1 cellular context compared by ENCODE assay signal in genomic region chr4:48779998-48780866, GRCh38.
TF ChIP-seq lines count a peak whose summit lies in the region.

Gene FRYL, minus strand, starts transcription at chr4:48780279. Its CDS starts 145,869 bp downstream, at chr4:48634410.

TF ChIP-seq in GM12878, 131 proteins besides CTCF, POLR2A, EP300 and RAD21 (continued from another document and continues in another):
- no peak for TF ChIP-seq ZBED1 (IDR thresholded peaks at IDR 0.05; ENCODE audit: borderline replicate concordance)
- TF ChIP-seq FOXK2 (IDR thresholded peaks at IDR 0.05), result no peak
- no peak for TF ChIP-seq NFXL1 (IDR thresholded peaks at IDR 0.05; ENCODE audit: borderline replicate concordance)
- TF ChIP-seq HCFC1 (IDR thresholded peaks at IDR 0.05; ENCODE audit: low read length), result no peak
- TF ChIP-seq SUPT20H (IDR thresholded peaks at IDR 0.05; ENCODE audit: borderline replicate concordance, control insufficient read depth, low read depth, low read length), result no peak
- peak; percentile 80; the same call in 1 of the 2 replicates for TF ChIP-seq ZBTB40 (IDR thresholded peaks at IDR 0.05; ENCODE audit: borderline replicate concordance)
- TF ChIP-seq TBL1XR1 (IDR thresholded peaks at IDR 0.05; ENCODE audit: low read depth, low read length), result no peak
- peak; percentile 40 for TF ChIP-seq YY1 (IDR thresholded peaks at IDR 0.05; ENCODE audit: low read depth, low read length)
- no peak for TF ChIP-seq KAT2A (conservative IDR thresholded peaks at IDR 0.05; ENCODE audit: control insufficient read depth, low read depth, low read length)
- TF ChIP-seq RCOR1 (conservative IDR thresholded peaks at IDR 0.05; ENCODE audit: low read depth, low read length), result no peak
- TF ChIP-seq NR2C1 (IDR thresholded peaks at IDR 0.05), result no peak
- TF ChIP-seq RAD51 (IDR thresholded peaks at IDR 0.05), result 0 out of 2 replicates have a peak, but pooled peaks have one; percentile 30
- no peak for TF ChIP-seq BMI1 (IDR thresholded peaks at IDR 0.05; ENCODE audit: borderline replicate concordance)
- TF ChIP-seq ZNF207 (IDR thresholded peaks at IDR 0.05; ENCODE audit: borderline replicate concordance), result 0 out of 2 replicates have a peak, but pooled peaks have one; percentile 2
- no peak for TF ChIP-seq CEBPB (IDR thresholded peaks at IDR 0.05; ENCODE audit: borderline replicate concordance in 1 of 2, low read depth in 2 of 2, low read length in 2 of 2)
- no peak for TF ChIP-seq ZBTB11 (CRISPR knock-in tag; IDR thresholded peaks at IDR 0.05)
- no peak for TF ChIP-seq E2F4 (IDR thresholded peaks at IDR 0.05; ENCODE audit: low read depth, low read length)
- TF ChIP-seq LARP7 (IDR thresholded peaks at IDR 0.05), result no peak; the same call in 1 of the 2 replicates
- TF ChIP-seq STAT1 (conservative IDR thresholded peaks at IDR 0.05), result no peak
- peak; percentile 28; the same call in 1 of the 2 replicates for TF ChIP-seq CBFB (IDR thresholded peaks at IDR 0.05; ENCODE audit: low read depth)
- TF ChIP-seq POLR2AphosphoS2 (IDR thresholded peaks at IDR 0.05; ENCODE audit: low read depth, low read length), result peak; percentile 87
- no peak for TF ChIP-seq SMARCA5 (IDR thresholded peaks at IDR 0.05)
- no peak for TF ChIP-seq TARDBP (IDR thresholded peaks at IDR 0.05; ENCODE audit: borderline replicate concordance)
- no peak for TF ChIP-seq PAX5 (IDR thresholded peaks at IDR 0.05; ENCODE audit: borderline replicate concordance, low read depth, low read length)
- TF ChIP-seq IKZF2 (IDR thresholded peaks at IDR 0.05), result peak; percentile 41 to 46; a peak in 3 of 4 replicates
- 0 out of 2 replicates have a peak, but pooled peaks have one; percentile 33 for TF ChIP-seq ELK1 (IDR thresholded peaks at IDR 0.05; ENCODE audit: low read depth, low read length)
- TF ChIP-seq STAT3 (IDR thresholded peaks at IDR 0.05; ENCODE audit: low read depth, low read length), result no peak
- no peak for TF ChIP-seq CBX3 (IDR thresholded peaks at IDR 0.05; ENCODE audit: borderline replicate concordance, low read depth)
- no peak for TF ChIP-seq PRDM15 (CRISPR knock-in tag; IDR thresholded peaks at IDR 0.05)
- no peak for TF ChIP-seq MEF2A (IDR thresholded peaks at IDR 0.05; ENCODE audit: insufficient read depth, low read depth, low read length)
- no peak for TF ChIP-seq ZNF687 (IDR thresholded peaks at IDR 0.05)
- no peak for TF ChIP-seq ZNF622 (IDR thresholded peaks at IDR 0.05)
- TF ChIP-seq RBBP5 (conservative IDR thresholded peaks at IDR 0.05), result peak; percentile 90; the same call in 1 of the 2 replicates
- TF ChIP-seq NKRF (conservative IDR thresholded peaks at IDR 0.05), result no peak; the same call in none of the 2 replicates
- TF ChIP-seq BACH1 (IDR thresholded peaks at IDR 0.05; ENCODE audit: borderline replicate concordance), result no peak
- no peak for TF ChIP-seq SRF (IDR thresholded peaks at IDR 0.05; ENCODE audit: low read depth in 2 of 2, low read length in 2 of 2)
- TF ChIP-seq EGR1 (IDR thresholded peaks at IDR 0.05; ENCODE audit: borderline replicate concordance in 1 of 2, low read depth in 2 of 2, low read length in 2 of 2), result no peak
- no peak for TF ChIP-seq MTA3 (IDR thresholded peaks at IDR 0.05; ENCODE audit: borderline replicate concordance, low read length)
